ENCODE assay signal across 31 cellular contexts in the genomic region with DNA sequence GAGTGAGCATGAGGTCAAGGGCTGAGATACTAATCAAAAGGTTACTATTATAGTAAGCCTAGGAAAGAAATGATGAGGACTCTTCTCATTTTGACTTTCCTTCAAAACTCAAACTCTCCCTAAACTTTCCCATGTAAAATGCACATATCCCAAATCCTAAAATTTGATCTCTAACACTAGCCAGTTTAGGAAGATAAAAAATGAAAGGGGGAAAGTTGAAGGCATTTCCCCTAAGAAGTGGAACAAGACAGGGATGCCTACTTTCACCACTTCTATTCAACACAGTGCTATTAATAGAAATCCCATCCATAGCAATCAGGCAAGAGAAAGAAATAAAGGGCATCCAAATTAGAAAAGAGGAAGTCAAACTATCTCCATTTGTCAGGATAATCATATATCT. TPM values are rescaled to one million over a fixed set of nuclear protein-coding genes. Genes with fewer than 3 reads are reported as not detected.
"Had no signal": no experiment of that assay in that cellular context is flagged by ENCODE, and none has a peak within 500 bp of the region (broad histone marks: within the 10 kb centered on the region; RNA-seq: fewer than 3 reads in every experiment).

No MANE protein-coding gene starts in this region.

- FAIRE-seq: urothelium cell line had no signal

- H3K4me3 ChIP-seq: stomach, suprapubic skin, testis, thoracic aorta, thyroid gland, tibial artery, tibial nerve, transverse colon, upper lobe of left lung, upper lobe of right lung, uterus, vagina had no signal

- H3K27me3 ChIP-seq: stomach, suprapubic skin, testis, thyroid gland, tibial artery, tibial nerve, transverse colon, upper lobe of left lung, upper lobe of right lung, uterus, vagina had no signal

- H3K9me3 ChIP-seq: stomach, suprapubic skin, testis, thoracic aorta, thyroid gland, tibial artery, transverse colon, upper lobe of left lung, upper lobe of right lung, uterus, vagina had no signal

- ATAC-seq: stimulated activated effector memory CD8-positive, alpha-beta T cell treated with anti-CD3 and anti-CD28 coated beads, Interleukin-12 subunit alpha, Interleukin-12 subunit beta, amount 100 ng/mL, for 72 hours; stimulated activated memory B cell treated with anti-CD40 and anti-IgM and Interleukin-4, amounts not matched to agents 10 μg/mL and 1 μg/mL and 100 μg/mL, for 72 hours; stimulated activated naive B cell treated with anti-CD40 and anti-IgM and Interleukin-4, amounts not matched to agents 10 μg/mL and 1 μg/mL and 100 μg/mL, for 72 hours; stimulated activated naive CD8-positive, alpha-beta T cell treated with anti-CD3 and anti-CD28 coated beads, Interleukin-15, amount 100 ng/mL, for 72 hours; stimulated activated naive CD8-positive, alpha-beta T cell treated with anti-CD3 and anti-CD28 coated beads, Interleukin-15, Interleukin-2, amounts not matched to agents 100 U/mL and 50 U/mL, for 24 hours; upper lobe of right lung had no signal

- H3K36me3 ChIP-seq: stomach, suprapubic skin, thoracic aorta, thyroid gland, tibial artery, tibial nerve, transverse colon, upper lobe of left lung, upper lobe of right lung, uterus, vagina had no signal

- H3K27ac ChIP-seq: stomach, suprapubic skin, testis, thoracic aorta, thyroid gland, tibial artery, tibial nerve, transverse colon, upper lobe of left lung, upper lobe of right lung, uterus, vagina had no signal

- DNase-seq: stimulated activated CD4-positive, alpha-beta T cell treated with anti-CD3 and anti-CD28 coated beads, Interleukin-2, amount 100 ng/mL, for 48 hours; stimulated activated CD4-positive, alpha-beta T cell treated with anti-CD3 and anti-CD28 coated beads, Interleukin-4, amount 100 ng/mL, for 1 hour; stimulated activated CD4-positive, alpha-beta T cell treated with anti-CD3 and anti-CD28 coated beads, Interleukin-4, amount 100 ng/mL, for 24 hours; stimulated activated CD4-positive, alpha-beta T cell treated with anti-CD3 and anti-CD28 coated beads, Interleukin-4, amount 100 ng/mL, for 4 hours; stimulated activated CD8-positive, alpha-beta memory T cell treated with anti-CD3 and anti-CD28 coated beads, Interleukin-4, amount 100 ng/mL, for 48 hours; stimulated activated naive B cell treated with anti-CD40 and anti-IgM and Interleukin-4, amounts not matched to agents 10 μg/mL and 1 μg/mL and 100 μg/mL, for 72 hours; stimulated activated naive CD4-positive, alpha-beta T cell; stimulated activated naive CD4-positive, alpha-beta T cell treated with Interleukin-2 at 50 U/mL for 16 hours; stimulated activated naive CD8-positive, alpha-beta T cell treated with anti-CD3 and anti-CD28 coated beads, Interleukin-15, amount 100 ng/mL, for 72 hours; stimulated activated naive CD8-positive, alpha-beta T cell treated with anti-CD3 and anti-CD28 coated beads, Interleukin-15, Interleukin-2, amounts not matched to agents 100 U/mL and 50 U/mL, for 24 hours; stomach; substantia nigra; testis; thyroid gland; tibial artery; transverse colon; trophoblast cell; upper lobe of left lung; upper lobe of right lung; uterus had no signal

- H3K4me1 ChIP-seq: suprapubic skin, testis, thyroid gland, upper lobe of right lung, uterus had no signal

RNA-seq across cellular contexts. Expression of a gene that starts 37.0 kb away (rescaled TPM):
- total RNA-seq: stomach, suprapubic skin, thoracic aorta, transverse colon, ureter, vagina had no signal
- polyA plus RNA-seq: stomach had no signal

RNA-seq across cellular contexts. Expression of a gene that starts 45.0 kb away (rescaled TPM):
- total RNA-seq: stomach, subcutaneous adipose tissue, temporal lobe, thoracic aorta, thyroid gland, transverse colon, upper lobe of left lung, upper lobe of right lung, ureter, urinary bladder, uterus, vagina had no signal
- polyA plus RNA-seq: stomach, urinary bladder had no signal

RNA-seq across cellular contexts. Expression of a gene that starts 47.4 kb away (rescaled TPM):
- total RNA-seq: vagina had no signal
